Comparison of ENCODE assay signal across 1 cellular context in the genomic region with DNA sequence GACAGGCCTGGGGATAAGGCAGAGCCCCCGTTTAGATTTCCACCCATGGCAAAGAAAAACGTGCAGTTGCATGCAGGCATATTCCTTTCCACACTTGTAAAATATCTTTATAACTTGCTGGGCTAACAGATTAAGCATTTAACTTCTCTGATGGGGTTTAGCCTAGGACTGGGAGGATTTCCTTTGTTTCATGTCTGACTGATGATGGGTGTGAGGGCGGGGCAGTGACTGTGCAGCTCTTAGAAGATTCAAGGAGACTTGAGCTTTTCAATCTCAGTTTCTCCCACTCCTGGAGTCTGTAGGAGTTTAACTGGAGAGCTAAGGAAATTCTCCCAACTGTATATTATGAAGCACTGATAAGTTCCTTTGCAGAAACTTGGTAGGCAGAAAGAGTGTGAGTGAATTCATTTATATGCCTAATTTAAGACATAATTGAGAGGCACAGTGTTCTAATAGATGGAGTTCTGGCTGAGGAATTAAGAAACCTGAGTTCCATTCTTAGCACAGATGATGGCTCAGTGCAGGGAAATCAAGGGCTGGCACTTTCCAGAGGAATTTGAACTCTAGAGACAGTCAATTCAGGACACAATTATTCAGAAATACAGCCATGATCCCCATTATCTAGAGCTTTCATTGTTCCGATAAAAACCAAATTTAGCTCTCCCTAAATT.
TF ChIP-seq lines count a peak whose summit lies in the region.

No MANE protein-coding gene starts in this region.

TF ChIP-seq in K562, 482 proteins besides CTCF, POLR2A, EP300 and RAD21 (continued from another document):
- TF ChIP-seq RBM34 (IDR thresholded peaks at IDR 0.05; ENCODE audit: borderline replicate concordance, insufficient read depth, low read length) = no peak
- TF ChIP-seq KAT2B (IDR thresholded peaks at IDR 0.05; ENCODE audit: low read depth, low read length) = no peak
- TF ChIP-seq, protein P1, sequence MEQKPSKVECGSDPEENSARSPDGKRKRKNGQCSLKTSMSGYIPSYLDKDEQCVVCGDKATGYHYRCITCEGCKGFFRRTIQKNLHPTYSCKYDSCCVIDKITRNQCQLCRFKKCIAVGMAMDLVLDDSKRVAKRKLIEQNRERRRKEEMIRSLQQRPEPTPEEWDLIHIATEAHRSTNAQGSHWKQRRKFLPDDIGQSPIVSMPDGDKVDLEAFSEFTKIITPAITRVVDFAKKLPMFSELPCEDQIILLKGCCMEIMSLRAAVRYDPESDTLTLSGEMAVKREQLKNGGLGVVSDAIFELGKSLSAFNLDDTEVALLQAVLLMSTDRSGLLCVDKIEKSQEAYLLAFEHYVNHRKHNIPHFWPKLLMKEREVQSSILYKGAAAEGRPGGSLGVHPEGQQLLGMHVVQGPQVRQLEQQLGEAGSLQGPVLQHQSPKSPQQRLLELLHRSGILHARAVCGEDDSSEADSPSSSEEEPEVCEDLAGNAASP (IDR thresholded peaks at IDR 0.05) = no peak
- TF ChIP-seq ZNF274 (IDR thresholded peaks at IDR 0.05; ENCODE audit: borderline replicate concordance, low read depth, low read length) = no peak
- TF ChIP-seq NCOA6 (IDR thresholded peaks at IDR 0.05) = no peak
- no peak for TF ChIP-seq LARP7 (IDR thresholded peaks at IDR 0.05)
- TF ChIP-seq NR2C2 (CRISPR knock-in tag; IDR thresholded peaks at IDR 0.05) = no peak
- no peak for TF ChIP-seq NR2C2 (tag; IDR thresholded peaks at IDR 0.05)
TF ChIP-seq in K562: peak in this region for 0.
